Comparison of ENCODE assay signal across 20 cellular contexts in the genomic region with DNA sequence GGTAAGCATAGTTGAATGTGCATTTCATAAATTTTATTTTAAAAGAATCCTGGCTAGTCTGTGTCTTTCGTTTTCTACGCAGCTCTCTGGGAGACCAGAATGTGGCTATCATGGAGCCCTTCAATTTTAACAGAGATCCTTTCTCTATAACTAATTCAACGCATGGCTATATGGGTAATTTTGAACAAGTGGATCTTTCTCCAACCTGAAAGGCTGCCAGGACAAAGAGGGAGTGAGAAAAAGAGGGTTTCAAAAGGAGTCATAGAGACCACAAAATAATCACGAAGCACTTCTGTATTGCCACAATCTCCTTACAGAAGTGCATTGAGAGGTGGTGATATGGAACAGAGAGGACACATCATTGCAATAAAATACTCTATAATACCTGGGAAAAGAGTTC. TPM values are rescaled to one million over a fixed set of nuclear protein-coding genes. Genes with fewer than 3 reads are reported as not detected.
"Had no signal": no experiment of that assay in that cellular context is flagged by ENCODE, and none has a peak within 500 bp of the region (broad histone marks: within the 10 kb centered on the region; RNA-seq: fewer than 3 reads in every experiment).

No MANE protein-coding gene starts in this region.

- H3K9me3 Mint-ChIP-seq: memory B cell; nephron; neural progenitor cell; stimulated activated naive CD8-positive, alpha-beta T cell treated with anti-CD3 and anti-CD28 coated beads, Interleukin-15, Interleukin-2, amounts not matched to agents 100 ng/mL and 50 ng/mL, for 24 hours had no signal

- H3K27ac Mint-ChIP-seq: memory B cell; naive thymus-derived CD8-positive, alpha-beta T cell; nephron; neural progenitor cell; stimulated activated naive CD8-positive, alpha-beta T cell treated with anti-CD3 and anti-CD28 coated beads, Interleukin-15, Interleukin-2, amounts not matched to agents 100 ng/mL and 50 ng/mL, for 24 hours had no signal

- ATAC-seq: naive thymus-derived CD8-positive, alpha-beta T cell; right cardiac atrium; sciatic nerve; upper lobe of right lung had no signal

- H3K4me3 Mint-ChIP-seq: memory B cell; naive thymus-derived CD8-positive, alpha-beta T cell; nephron; neural progenitor cell; stimulated activated naive CD8-positive, alpha-beta T cell treated with anti-CD3 and anti-CD28 coated beads, Interleukin-15, Interleukin-2, amounts not matched to agents 100 ng/mL and 50 ng/mL, for 24 hours had no signal

- H3K36me3 Mint-ChIP-seq: memory B cell; naive thymus-derived CD8-positive, alpha-beta T cell; neural progenitor cell had no signal

- DNase-seq: islet precursor cell; left ventricle myocardium inferior; naive thymus-derived CD8-positive, alpha-beta T cell; ovary; posterior cingulate gyrus; retina; right cardiac atrium; stimulated activated CD4-positive, alpha-beta T cell treated with anti-CD3 and anti-CD28 coated beads, Interleukin-12 subunit alpha, Interleukin-12 subunit beta, amount 100 ng/mL, for 4 hours; stimulated activated CD4-positive, alpha-beta T cell treated with anti-CD3 and anti-CD28 coated beads, Interleukin-15, amount 100 ng/mL, for 24 hours; stimulated activated CD4-positive, alpha-beta T cell treated with anti-CD3 and anti-CD28 coated beads, Interleukin-2, amount 100 ng/mL, for 24 hours; stimulated activated CD4-positive, alpha-beta T cell treated with anti-CD3 and anti-CD28 coated beads, Interleukin-4, amount 100 ng/mL, for 1 hour; stimulated activated naive CD4-positive, alpha-beta T cell; tibial artery; trophoblast cell; upper lobe of right lung had no signal

- H3K27me3 Mint-ChIP-seq: memory B cell; naive thymus-derived CD8-positive, alpha-beta T cell; stimulated activated naive CD8-positive, alpha-beta T cell treated with anti-CD3 and anti-CD28 coated beads, Interleukin-15, Interleukin-2, amounts not matched to agents 100 ng/mL and 50 ng/mL, for 24 hours had no signal

- H3K4me1 Mint-ChIP-seq: memory B cell; naive thymus-derived CD8-positive, alpha-beta T cell; nephron had no signal

RNA-seq across cellular contexts. Expression of a gene that starts 21.7 kb away (rescaled TPM):
- total RNA-seq: naive thymus-derived CD8-positive, alpha-beta T cell had no signal
